ENCODE assay signal across 13 cellular contexts in genomic region chr14:95146079-95146771, GRCh38. TPM values are rescaled to one million over a fixed set of nuclear protein-coding genes. Genes with fewer than 3 reads are reported as not detected.
A peak's percentile ranks its signal among the peaks of the same experiment; 100 is the strongest.
DNase-seq lines count a peak whose midpoint lies in the region; ATAC-seq and TF ChIP-seq lines count a peak whose summit lies in the region.
"Had no signal": no experiment of that assay in that cellular context is flagged by ENCODE, and none has a peak within 500 bp of the region (broad histone marks: within the 10 kb centered on the region; RNA-seq: fewer than 3 reads in every experiment).

No MANE protein-coding gene starts in this region.

- peak; percentile 49 for DNase-seq in MV-4-11 (lab: John Stamatoyannopoulos, UW)
- DNase-seq in endothelial cell (ENCODE audit: low spot score): no peak
- DNase-seq in NCI-H2227 treated with DMSO at 0.1 percent for 48 hours (lab: John Stamatoyannopoulos, UW): no peak
- DNase-seq in NCI-H1105 treated with DMSO at 0.1 percent for 48 hours (lab: John Stamatoyannopoulos, UW): no peak
- DNase-seq: cortex of kidney, NCI-H1048, SK-N-SH had no signal

- peak overlapping the region in 9 of 10 experiments; percentile 6 to 41 (median 11); a peak in 9 of 20 replicates for H3K4me3 ChIP-seq in BLaER1 treated with 17β-estradiol and CSF1 and Interleukin-3, amounts not matched to agents 10 nM and 100 nM
- no peak overlapping the region for H3K4me3 ChIP-seq in neutrophil (ENCODE audit: low read depth in 1 of 2, low read length in 1 of 2)
- H3K4me3 ChIP-seq: smooth muscle cell, thoracic aorta had no signal

- H3K4me1 Mint-ChIP-seq in endothelial cell (ENCODE audit: unreplicated experiment): peaks cover 7% of the 10 kb centered on the region

- peaks cover 0 to 42% (median 22%) of the 10 kb centered on the region in 11 experiments; a peak in 12 of 22 replicates for H4K20me1 ChIP-seq in BLaER1 treated with 17β-estradiol and CSF1 and Interleukin-3, amounts not matched to agents 10 nM and 100 nM

- no peak for ATAC-seq in GM19463 (IDR thresholded peaks at IDR 0.05; ENCODE audit: unreplicated experiment)
- no peak for ATAC-seq in GM19397 (IDR thresholded peaks at IDR 0.05; ENCODE audit: unreplicated experiment)

- H3K27me3 Mint-ChIP-seq in endothelial cell (ENCODE audit: unreplicated experiment): peaks cover 2% of the 10 kb centered on the region

- H3K36me3 Mint-ChIP-seq in endothelial cell (ENCODE audit: low read depth, unreplicated experiment): peaks cover 8% of the 10 kb centered on the region

- H3K9me3 Mint-ChIP-seq in endothelial cell (ENCODE audit: unreplicated experiment): no peaks in the 10 kb centered on the region

- H3K36me3 ChIP-seq in BLaER1 treated with 17β-estradiol and CSF1 and Interleukin-3, amounts not matched to agents 10 nM and 100 nM: peaks cover 9 to 37% (median 17%) of the 10 kb centered on the region in 11 experiments; a peak in 18 of 22 replicates
- H3K36me3 ChIP-seq in neutrophil: no peaks in the 10 kb centered on the region
- H3K36me3 ChIP-seq: thoracic aorta had no signal

- peak overlapping the region; percentile 52 for H3K27ac Mint-ChIP-seq in endothelial cell (ENCODE audit: unreplicated experiment)

- peaks cover 17 to 35% (median 24%) of the 10 kb centered on the region in 11 experiments for H3K9me3 ChIP-seq in BLaER1 treated with 17β-estradiol and CSF1 and Interleukin-3, amounts not matched to agents 10 nM and 100 nM (replicated peaks in 1 of 11)
- no peaks in the 10 kb centered on the region for H3K9me3 ChIP-seq in neutrophil

- H3K27me3 ChIP-seq in BLaER1 treated with 17β-estradiol and CSF1 and Interleukin-3, amounts not matched to agents 10 nM and 100 nM: no peaks in the 10 kb centered on the region
- H3K27me3 ChIP-seq in neutrophil: no peaks in the 10 kb centered on the region

- peak overlapping the region; percentile 60 to 96 (median 81) for H3K4me2 ChIP-seq in BLaER1 treated with 17β-estradiol and CSF1 and Interleukin-3, amounts not matched to agents 10 nM and 100 nM
- H3K4me2 ChIP-seq: SK-N-SH, smooth muscle cell had no signal

- H3K27ac ChIP-seq in BLaER1 treated with 17β-estradiol and CSF1 and Interleukin-3, amounts not matched to agents 10 nM and 100 nM: peak overlapping the region in 10 of 11 experiments; percentile 7 to 71 (median 46); a peak in 17 of 22 replicates
- H3K27ac ChIP-seq in neutrophil: peak overlapping the region; percentile 68
- H3K27ac ChIP-seq: thoracic aorta had no signal

- peaks cover 72 to 93% (median 90%) of the 10 kb centered on the region in 10 experiments for H3K4me1 ChIP-seq in BLaER1 treated with 17β-estradiol and CSF1 and Interleukin-3, amounts not matched to agents 10 nM and 100 nM
- peaks cover 24 to 31% of the 10 kb centered on the region in 2 experiments for H3K4me1 ChIP-seq in neutrophil (ENCODE audit: control insufficient read depth in 1 of 2, insufficient read depth in 1 of 2, low read depth in 1 of 2, low read length in 1 of 2)

- TF ChIP-seq CTCF in endothelial cell (IDR thresholded peaks at IDR 0.05; ENCODE audit: unreplicated experiment) (no peak), neutrophil (IDR thresholded peaks at IDR 0.05) (no peak)

- H3K9ac ChIP-seq in BLaER1 treated with 17β-estradiol and CSF1 and Interleukin-3, amounts not matched to agents 10 nM and 100 nM: peak overlapping the region in 2 of 11 experiments; percentile 31 to 57; a peak in 4 of 22 replicates
- H3K9ac ChIP-seq: SK-N-SH had no signal

- H3K4me3 Mint-ChIP-seq in endothelial cell (ENCODE audit: unreplicated experiment): no peak overlapping the region

RNA-seq across cellular contexts. Expression of gene DICER1, which starts 11.1 kb away (rescaled TPM):
- total RNA-seq in endothelial cell (ENCODE audit: unreplicated experiment): 69.2 TPM

Comparison
In these comparisons a context has a peak if more than half of its experiments do, and no peak if none do; other contexts are left out.
1. H3K4me3 ChIP-seq: peak in BLaER1 treated with 17β-estradiol and CSF1 and Interleukin-3, amounts not matched to agents 10 nM and 100 nM (9 of 10); none in neutrophil (0 of 2).